ENCODE assay signal across 10 cellular contexts in the genomic region with DNA sequence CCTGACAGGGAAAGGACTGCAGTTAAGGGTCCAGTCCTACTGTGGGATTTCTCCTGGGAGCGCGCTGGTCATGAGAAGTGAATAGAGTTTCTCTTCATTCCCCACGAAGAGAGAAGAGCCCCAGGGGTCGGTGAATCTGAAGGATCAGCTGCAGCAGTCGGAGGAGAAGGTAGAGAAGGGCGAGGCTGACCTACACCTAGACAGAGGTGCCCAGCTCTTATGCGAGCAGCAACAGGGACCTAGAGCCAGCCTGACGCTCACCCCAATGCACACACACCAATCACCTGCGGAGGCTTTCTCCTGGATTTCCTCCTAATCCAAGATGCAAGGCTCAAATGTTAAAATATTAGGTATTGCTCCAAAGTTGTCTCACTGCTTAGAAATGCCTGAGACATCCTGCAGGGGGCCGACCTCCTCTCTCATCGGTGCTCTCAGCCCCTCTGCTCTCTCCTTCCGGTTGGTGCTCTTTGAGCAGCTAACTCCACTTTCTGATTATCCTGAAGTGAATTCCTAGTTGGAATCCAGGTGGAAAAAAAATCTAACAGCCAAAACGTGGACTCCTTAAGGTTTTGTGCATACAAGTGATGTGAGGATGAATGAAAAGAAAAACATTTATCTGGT.
A peak's percentile ranks its signal among the peaks of the same experiment; 100 is the strongest.
DNase-seq lines count a peak whose midpoint lies in the region; ATAC-seq, FAIRE-seq and TF ChIP-seq lines count a peak whose summit lies in the region.
"Had no signal": no experiment of that assay in that cellular context is flagged by ENCODE, and none has a peak within 500 bp of the region (broad histone marks: within the 10 kb centered on the region; RNA-seq: fewer than 3 reads in every experiment).

No MANE protein-coding gene starts in this region.

- no peak overlapping the region for H3K4me3 ChIP-seq in bronchial epithelial cell (ENCODE audit: low read depth, low read length)
- no peak overlapping the region for H3K4me3 ChIP-seq in osteoblast (ENCODE audit: insufficient read depth, low read length)
- H3K4me3 ChIP-seq in mucosa of descending colon: no peak overlapping the region

- no peak overlapping the region for H3K4me2 ChIP-seq in osteoblast (ENCODE audit: insufficient read depth, low read length)

- no peaks in the 10 kb centered on the region for H3K4me1 ChIP-seq in osteoblast (ENCODE audit: insufficient read depth, low read length)
- no peaks in the 10 kb centered on the region for H3K4me1 ChIP-seq in mucosa of descending colon (ENCODE audit: low read depth)

- ATAC-seq in mucosa of descending colon: no peak
- ATAC-seq in left ventricle myocardium superior: no peak
- ATAC-seq: left colon had no signal

- DNase-seq in NCI-H748 (lab: John Stamatoyannopoulos, UW; ENCODE audit: unreplicated experiment) (peak; percentile 30), NCI-H748 treated with DMSO at 0.1 percent for 48 hours (lab: John Stamatoyannopoulos, UW) (no peak), NAMALWA (ENCODE audit: low spot score) (peak; percentile 25), bronchial epithelial cell (ENCODE audit: low read depth) (no peak), osteoblast (ENCODE audit: insufficient read length, low spot score, missing footprints) (no peak), mucosa of descending colon (no peak), left ventricle myocardium superior (no peak), NCI-H1417 (lab: John Stamatoyannopoulos, UW) (no peak)
- DNase-seq: left colon had no signal

- H2AFZ ChIP-seq in osteoblast (ENCODE audit: low read length): no peak overlapping the region

- H3K9me3 ChIP-seq in osteoblast (ENCODE audit: low read depth, low read length) (no peaks in the 10 kb centered on the region), mucosa of descending colon (no peaks in the 10 kb centered on the region)

- no peak for FAIRE-seq in bronchial epithelial cell (lab: Jason Lieb, UNC)

- no peaks in the 10 kb centered on the region for H4K20me1 ChIP-seq in osteoblast (ENCODE audit: insufficient read depth, low read length)

- H3K27ac ChIP-seq in osteoblast (ENCODE audit: low read depth, low read length): no peak overlapping the region
- H3K27ac ChIP-seq: epithelial cell of prostate had no signal

- intact Hi-C loops in mucosa of descending colon (cut with DNase I, micrococcal nuclease): no loop called here
- intact Hi-C loops in left ventricle myocardium superior (cut with micrococcal nuclease): no loop called here

- no peaks in the 10 kb centered on the region for H3K79me2 ChIP-seq in osteoblast (ENCODE audit: insufficient read depth, low read length)

- TF ChIP-seq CTCF in bronchial epithelial cell (IDR thresholded peaks at IDR 0.05; ENCODE audit: insufficient read depth, low read length, severe bottlenecking): peak; percentile 9
- TF ChIP-seq CTCF in osteoblast (IDR thresholded peaks at IDR 0.05; ENCODE audit: extremely low read depth, low read depth, low read length): peak; percentile 35
- no peak for TF ChIP-seq CTCF in mucosa of descending colon (IDR thresholded peaks at IDR 0.05)

- H3K36me3 ChIP-seq in bronchial epithelial cell (ENCODE audit: control insufficient read depth, insufficient read depth, low read length) (no peaks in the 10 kb centered on the region), osteoblast (ENCODE audit: insufficient read depth, low read length) (no peaks in the 10 kb centered on the region), mucosa of descending colon (ENCODE audit: low read depth) (no peaks in the 10 kb centered on the region)

- H3K27me3 ChIP-seq in bronchial epithelial cell (ENCODE audit: control insufficient read depth, insufficient read depth, low read length) (no peaks in the 10 kb centered on the region), osteoblast (ENCODE audit: insufficient read depth, low read length) (no peaks in the 10 kb centered on the region)

Comparison
In these comparisons a context has a peak if more than half of its experiments do, and no peak if none do; other contexts are left out.
1. DNase-seq: peak in NCI-H748 (single experiment) and NAMALWA (single experiment); none in NCI-H748 treated with DMSO at 0.1 percent for 48 hours (single experiment), bronchial epithelial cell (single experiment), osteoblast (single experiment), mucosa of descending colon (0 of 3), left ventricle myocardium superior (single experiment) and NCI-H1417 (0 of 3).